In genomic region chr9:122318284-122318683, GRCh38 we compare ENCODE assay signal across 16 cellular contexts. TPM values are rescaled to one million over a fixed set of nuclear protein-coding genes. Genes with fewer than 3 reads are reported as not detected.
DNase-seq lines count a peak whose midpoint lies in the region; ATAC-seq, FAIRE-seq and TF ChIP-seq lines count a peak whose summit lies in the region.
"Had no signal": no experiment of that assay in that cellular context is flagged by ENCODE, and none has a peak within 500 bp of the region (broad histone marks: within the 10 kb centered on the region; RNA-seq: fewer than 3 reads in every experiment).

No MANE protein-coding gene starts in this region.

- ATAC-seq in GM19023 (IDR thresholded peaks at IDR 0.05; ENCODE audit: unreplicated experiment), result no peak
- ATAC-seq: activated CD4-positive, CD25-positive, alpha-beta regulatory T cell treated with anti-CD3 and anti-CD28 coated beads, Interleukin-2, amount 50 U/mL, for 24 hours; natural killer cell treated with Interleukin-12 subunit alpha and Interleukin-12 subunit beta and Interleukin-15 and Interleukin-18, amount 100 ng/mL, for 72 hours had no signal

- no peaks in the 10 kb centered on the region for H3K9me3 ChIP-seq in left ventricle myocardium inferior (replicated peaks)
- H3K9me3 ChIP-seq: tibial nerve had no signal

- H3K27ac ChIP-seq in caudate nucleus (ENCODE audit: low read depth, low read length), result peak overlapping the region; percentile 9
- peak overlapping the region; percentile 14 for H3K27ac ChIP-seq in left ventricle myocardium inferior (replicated peaks)
- H3K27ac ChIP-seq: tibial nerve had no signal

- H3K4me1 ChIP-seq in left ventricle myocardium inferior, result peaks cover 25% of the 10 kb centered on the region
- H3K4me1 ChIP-seq: tibial nerve had no signal

- no peak for FAIRE-seq in HTR-8/SVneo (lab: Jason Lieb, UNC)
- FAIRE-seq: colon had no signal

- H3K4me3 ChIP-seq in left ventricle myocardium inferior, result no peak overlapping the region
- H3K4me3 ChIP-seq: tibial nerve had no signal

- peaks cover 55% of the 10 kb centered on the region for H3K36me3 ChIP-seq in left ventricle myocardium inferior

- H3K27me3 ChIP-seq in left ventricle myocardium inferior (ENCODE audit: low read depth), result no peaks in the 10 kb centered on the region
- H3K27me3 ChIP-seq: tibial nerve had no signal

- peak; percentile 45 for DNase-seq in NCI-H1694 treated with DMSO at 0.1 percent for 48 hours (lab: John Stamatoyannopoulos, UW)
- peak in 14 of 61 donors; percentile 8 to 60 (median 19) for DNase-seq in caudate nucleus (lab: John Stamatoyannopoulos, UW)
- DNase-seq in left ventricle myocardium inferior, result no peak
- peak; percentile 36 for DNase-seq in putamen (ENCODE audit: low spot score)
- no peak for DNase-seq in activated CD8-positive, alpha-beta memory T cell treated with anti-CD3 and anti-CD28 coated beads, Interleukin-2, amount 50 U/mL, for 48 hours
- no peak for DNase-seq in HTR-8/SVneo (ENCODE audit: insufficient read length, low spot score)
- DNase-seq in NCI-H2107 treated with DMSO at 0.1 percent for 48 hours (lab: John Stamatoyannopoulos, UW; ENCODE audit: unreplicated experiment), result no peak
- DNase-seq: activated naive CD4-positive, alpha-beta T cell treated with anti-CD3 and anti-CD28 coated beads, Interleukin-2, amount 10 ng/mL, durations not matched to agents 7 days and 5 days; NCI-H2107; SHP77 treated with DMSO at 0.1 percent for 48 hours; stimulated activated CD4-positive, alpha-beta T cell treated with anti-CD3 and anti-CD28 coated beads, Interleukin-4, amount 100 ng/mL, for 1 hour had no signal

- intact Hi-C loops in left ventricle myocardium inferior (cut with micrococcal nuclease), result no loop called here

- no peak for TF ChIP-seq CTCF in left ventricle myocardium inferior (IDR thresholded peaks at IDR 0.05; ENCODE audit: borderline replicate concordance)

RNA-seq across cellular contexts. Expression of gene PTGS1, which starts 52.5 kb away (rescaled TPM):
- 6.7 TPM for total RNA-seq in left ventricle myocardium inferior

RNA-seq across cellular contexts. Expression of gene MRRF, which starts 53.6 kb away (rescaled TPM):
- total RNA-seq in left ventricle myocardium inferior, result 35.8 TPM

RNA-seq across cellular contexts. Expression of gene RBM18, which starts 53.6 kb away (rescaled TPM):
- total RNA-seq in left ventricle myocardium inferior, result 40.7 TPM

Comparison
In these comparisons a context has a peak if more than half of its experiments do, and no peak if none do; other contexts are left out.
1. DNase-seq: peak in NCI-H1694 treated with DMSO at 0.1 percent for 48 hours (single experiment) and putamen (single experiment); none in left ventricle myocardium inferior (single experiment), activated CD8-positive, alpha-beta memory T cell treated with anti-CD3 and anti-CD28 coated beads, Interleukin-2, amount 50 U/mL, for 48 hours (single experiment), HTR-8/SVneo (single experiment) and NCI-H2107 treated with DMSO at 0.1 percent for 48 hours (single experiment).